Comparison of ENCODE assay signal across 11 cellular contexts in the genomic region with DNA sequence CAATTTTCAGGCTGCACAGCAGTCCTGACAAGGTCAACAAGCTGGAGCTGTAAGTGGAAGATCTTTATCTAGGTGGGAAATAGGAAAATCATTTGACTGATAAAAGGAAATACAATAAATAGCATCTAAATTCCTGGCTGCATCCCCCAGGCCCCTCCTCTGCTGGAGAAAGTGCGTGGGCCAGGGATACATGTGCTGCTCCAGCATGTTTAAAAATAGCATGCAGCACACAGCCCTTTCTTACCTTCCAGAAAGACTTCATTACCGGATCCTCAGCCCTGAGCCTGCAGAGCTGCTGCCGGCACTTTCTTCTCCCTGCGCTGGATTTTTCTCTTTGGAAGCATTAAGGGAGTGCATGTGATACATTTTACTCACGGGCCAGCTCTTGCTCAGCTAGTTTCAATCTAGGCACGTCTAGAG.
DNase-seq lines count a peak whose midpoint lies in the region; ATAC-seq and TF ChIP-seq lines count a peak whose summit lies in the region.
"Had no signal": no experiment of that assay in that cellular context is flagged by ENCODE, and none has a peak within 500 bp of the region (broad histone marks: within the 10 kb centered on the region; RNA-seq: fewer than 3 reads in every experiment).

No MANE protein-coding gene starts in this region.

- no peaks in the 10 kb centered on the region for H3K79me2 ChIP-seq in fibroblast of lung (ENCODE audit: control insufficient read depth, insufficient read depth, low read length)

- no peaks in the 10 kb centered on the region for H3K27me3 ChIP-seq in fibroblast of lung (ENCODE audit: control insufficient read depth, insufficient read depth, low read length)
- H3K27me3 ChIP-seq in thyroid gland = no peaks in the 10 kb centered on the region

- no peak overlapping the region for H2AFZ ChIP-seq in fibroblast of lung (ENCODE audit: low read length)

- H3K27ac ChIP-seq in fibroblast of lung (ENCODE audit: insufficient read depth, low read length) = no peak overlapping the region
- peak overlapping the region; percentile 53 to 78 (median 63) for H3K27ac ChIP-seq in thyroid gland
- H3K27ac ChIP-seq: KMS-11 had no signal

- H3K4me3 ChIP-seq in fibroblast of lung (replicated peaks in 1 of 4; ENCODE audit: control extremely low read depth in 1 of 4, insufficient read depth in 1 of 4, low read depth in 3 of 4, low read length in 4 of 4) = peak overlapping the region in 1 of 4 experiments; percentile 9
- no peak overlapping the region for H3K4me3 ChIP-seq in thyroid gland (replicated peaks in 1 of 3)

- H3K4me2 ChIP-seq in fibroblast of lung (ENCODE audit: extremely low read depth, insufficient read depth, low read length) = peak overlapping the region; percentile 21
- H3K4me2 ChIP-seq: KMS-11 had no signal

- ATAC-seq in HG03175 (IDR thresholded peaks at IDR 0.05; ENCODE audit: unreplicated experiment) (no peak), left lobe of liver (no peak)
- ATAC-seq: activated naive CD8-positive, alpha-beta T cell treated with anti-CD3 and anti-CD28 coated beads, Interleukin-2, amount 50 U/mL, for 24 hours had no signal

- no peaks in the 10 kb centered on the region for H3K36me3 ChIP-seq in fibroblast of lung (ENCODE audit: control insufficient read depth, insufficient read depth, low read length)
- H3K36me3 ChIP-seq in thyroid gland = no peaks in the 10 kb centered on the region

- 24 to 26% methylated on average over 6 of the region's 6 CpGs for WGBS in thyroid gland, 2 donors

- H3K9me3 ChIP-seq in fibroblast of lung (ENCODE audit: control insufficient read depth, insufficient read depth, low read depth, low read length) (no peaks in the 10 kb centered on the region), thyroid gland (no peaks in the 10 kb centered on the region)

- no peak for TF ChIP-seq CTCF in fibroblast of lung (conservative IDR thresholded peaks at IDR 0.05 in 1 of 2, IDR thresholded peaks at IDR 0.05 in 1 of 2; ENCODE audit: low read depth in 1 of 2, low read length in 2 of 2)
- TF ChIP-seq CTCF in thyroid gland (IDR thresholded peaks at IDR 0.05) = no peak
- TF ChIP-seq CTCF in GM13976 (IDR thresholded peaks at IDR 0.05; ENCODE audit: borderline replicate concordance, control extremely low read depth, extremely low read depth, insufficient read depth, missing control alignments) = no peak

- TF ChIP-seq POLR2A in thyroid gland (IDR thresholded peaks at IDR 0.05) = no peak

- H4K20me1 ChIP-seq in fibroblast of lung (ENCODE audit: control insufficient read depth, extremely low read depth, insufficient read depth, low read length) = no peaks in the 10 kb centered on the region

- H3K9ac ChIP-seq in fibroblast of lung (ENCODE audit: insufficient read depth, low read length) = no peak overlapping the region
- H3K9ac ChIP-seq: KMS-11 had no signal

- intact Hi-C loops in thyroid gland (cut with DNase I) = loop anchor here (5.0 to 10.0 kb wide), 2 partner anchors 73 to 381 kb away; partner anchors contain the start of genes HMG20A and PEAK1

- DNase-seq in SK-N-DZ (ENCODE audit: low spot score) = peak; percentile 26
- DNase-seq in fibroblast of lung (ENCODE audit: low read depth in 2 of 2) = peak in 1 of 2 donors; percentile 59
- DNase-seq in myocyte (ENCODE audit: low read depth) = peak; percentile 46
- DNase-seq in thyroid gland = peak; percentile 20 to 33
- DNase-seq in GM13976 (ENCODE audit: low spot score) = no peak
- DNase-seq in left lobe of liver (ENCODE audit: low spot score) = no peak
- no peak for DNase-seq in SKM-1 (lab: John Stamatoyannopoulos, UW; ENCODE audit: unreplicated experiment)
- DNase-seq: activated CD4-positive, CD25-positive, alpha-beta regulatory T cell treated with anti-CD3 and anti-CD28 coated beads, Interleukin-2, amount 50 U/mL, for 72 hours; activated naive CD8-positive, alpha-beta T cell treated with anti-CD3 and anti-CD28 coated beads, Interleukin-2, amount 50 U/mL, for 24 hours had no signal

- H3K4me1 ChIP-seq in fibroblast of lung (ENCODE audit: control insufficient read depth, extremely low read depth, insufficient read depth, low read length) = peaks cover 31% of the 10 kb centered on the region
- H3K4me1 ChIP-seq in thyroid gland = peaks cover 32 to 37% of the 10 kb centered on the region in 2 donors

- in situ Hi-C loops in GM13976 (cut with MboI; ENCODE audit: low sequenced_read_pairs, unreplicated experiment) = loop anchor here (5.0 kb wide), 1 partner anchor 306 kb away; no protein-coding TSS in a partner anchor

Comparison
In these comparisons a context has a peak if more than half of its experiments do, and no peak if none do; other contexts are left out.
1. DNase-seq: peak in SK-N-DZ (single experiment), myocyte (single experiment) and thyroid gland (2 of 2); none in GM13976 (single experiment), left lobe of liver (single experiment) and SKM-1 (single experiment).